Comparison of ENCODE assay signal across 8 cellular contexts in genomic region chr16:67668495-67669157, GRCh38. TPM values are rescaled to one million over a fixed set of nuclear protein-coding genes. Genes with fewer than 3 reads are reported as not detected.
A peak's percentile ranks its signal among the peaks of the same experiment; 100 is the strongest.
DNase-seq lines count a peak whose midpoint lies in the region; ATAC-seq and TF ChIP-seq lines count a peak whose summit lies in the region.

No MANE protein-coding gene starts in this region.

- CTCF ChIA-PET in activated naive CD4-positive, alpha-beta T cell treated with anti-CD3 and anti-CD28 coated beads, Interleukin-2, amount 10 ng/mL, durations not matched to agents 7 days and 5 days (lab: Charles Lee) = interaction anchor here (0.7 to 10.0 kb wide), 16 partner anchors 8 to 244 kb away, joined by 3 to 151 read pairs (median 4); partner anchors contain the start of genes CARMIL2 and CTCF

- H3K9me3 ChIP-seq in GM23248 (ENCODE audit: low read depth) = no peaks in the 10 kb centered on the region
- H3K9me3 ChIP-seq in ascending aorta = no peaks in the 10 kb centered on the region

- WGBS in GM23248 (ENCODE audit: low coverage in 1 of 2, low lambda C conversion rate in 2 of 2, missing lambda C conversion rate in 2 of 2), 2 experiments = 94 to 97% methylated on average over 6 of the region's 6 CpGs

- peak overlapping the region; percentile 76 for H3K27ac Mint-ChIP-seq in activated naive CD4-positive, alpha-beta T cell treated with anti-CD3 and anti-CD28 coated beads, Interleukin-2, amount 10 ng/mL, durations not matched to agents 7 days and 5 days
- H3K27ac Mint-ChIP-seq in mesothelial cell of epicardium = no peak overlapping the region

- H3K79me2 ChIP-seq in GM23248 (ENCODE audit: insufficient read depth) = peaks cover 11% of the 10 kb centered on the region

- in situ Hi-C loops in GM23248 (cut with MboI) = no loop called here

- H3K36me3 Mint-ChIP-seq in activated naive CD4-positive, alpha-beta T cell treated with anti-CD3 and anti-CD28 coated beads, Interleukin-2, amount 10 ng/mL, durations not matched to agents 7 days and 5 days = peaks cover 6% of the 10 kb centered on the region
- H3K36me3 Mint-ChIP-seq in mesothelial cell of epicardium = peaks cover 2% of the 10 kb centered on the region

- H3K9me3 Mint-ChIP-seq in activated naive CD4-positive, alpha-beta T cell treated with anti-CD3 and anti-CD28 coated beads, Interleukin-2, amount 10 ng/mL, durations not matched to agents 7 days and 5 days = no peaks in the 10 kb centered on the region
- H3K9me3 Mint-ChIP-seq in mesothelial cell of epicardium = no peaks in the 10 kb centered on the region

- TF ChIP-seq CTCF in C4-2B (conservative IDR thresholded peaks at IDR 0.05) (0 out of 2 replicates have a peak, but pooled peaks have one; percentile 13), mesothelial cell of epicardium (IDR thresholded peaks at IDR 0.05; ENCODE audit: unreplicated experiment) (peak; percentile 21), ascending aorta (IDR thresholded peaks at IDR 0.05) (no peak)

- H3K4me3 ChIP-seq in GM23248 (no peak overlapping the region), ascending aorta (no peak overlapping the region)

- H3K4me1 Mint-ChIP-seq in activated naive CD4-positive, alpha-beta T cell treated with anti-CD3 and anti-CD28 coated beads, Interleukin-2, amount 10 ng/mL, durations not matched to agents 7 days and 5 days = peaks cover 31% of the 10 kb centered on the region
- H3K4me1 Mint-ChIP-seq in mesothelial cell of epicardium = peaks cover 4% of the 10 kb centered on the region

- no peaks in the 10 kb centered on the region for H3K27me3 ChIP-seq in GM23248 (replicated peaks; ENCODE audit: insufficient read depth)
- H3K27me3 ChIP-seq in ascending aorta = no peaks in the 10 kb centered on the region

- no peak for ATAC-seq in GM18498 (IDR thresholded peaks at IDR 0.05; ENCODE audit: unreplicated experiment)
- ATAC-seq in GM21423 (IDR thresholded peaks at IDR 0.05; ENCODE audit: unreplicated experiment) = no peak

- H2AFZ ChIP-seq in GM23248 = no peak overlapping the region

- H3K9ac ChIP-seq in GM23248 = no peak overlapping the region

- H3K4me1 ChIP-seq in GM23248 (ENCODE audit: insufficient read depth) (peaks cover 10% of the 10 kb centered on the region), ascending aorta (peaks cover 9 to 20% of the 10 kb centered on the region in 2 donors)

- H3K9me2 ChIP-seq in GM23248 (ENCODE audit: insufficient read depth) = no peaks in the 10 kb centered on the region

- no peak overlapping the region for H3K4me3 Mint-ChIP-seq in activated naive CD4-positive, alpha-beta T cell treated with anti-CD3 and anti-CD28 coated beads, Interleukin-2, amount 10 ng/mL, durations not matched to agents 7 days and 5 days
- no peak overlapping the region for H3K4me3 Mint-ChIP-seq in mesothelial cell of epicardium

- peaks cover 4% of the 10 kb centered on the region for H3K27me3 Mint-ChIP-seq in activated naive CD4-positive, alpha-beta T cell treated with anti-CD3 and anti-CD28 coated beads, Interleukin-2, amount 10 ng/mL, durations not matched to agents 7 days and 5 days
- H3K27me3 Mint-ChIP-seq in mesothelial cell of epicardium (ENCODE audit: low read depth) = no peaks in the 10 kb centered on the region

- H3K27ac ChIP-seq in C4-2B (peak overlapping the region; percentile 75; the same call in 1 of the 2 replicates), GM23248 (no peak overlapping the region), ascending aorta (peak overlapping the region in 1 of 2 donors; percentile 91)

- no peak overlapping the region for H3K4me2 ChIP-seq in GM23248 (ENCODE audit: unreplicated experiment)

- H3F3A ChIP-seq in GM23248 (ENCODE audit: insufficient read depth) = no peaks in the 10 kb centered on the region

- H3K36me3 ChIP-seq in GM23248 (ENCODE audit: low read depth) (no peaks in the 10 kb centered on the region), ascending aorta (no peaks in the 10 kb centered on the region)

- DNase-seq in GM23248 = peak; percentile 20
- DNase-seq in activated naive CD4-positive, alpha-beta T cell treated with anti-CD3 and anti-CD28 coated beads, Interleukin-2, amount 10 ng/mL, durations not matched to agents 7 days and 5 days = peak; percentile 62
- DNase-seq in mesothelial cell of epicardium (ENCODE audit: low spot score in 2 of 2, unreplicated experiment in 2 of 2) = no peak
- no peak for DNase-seq in ascending aorta (ENCODE audit: low spot score in 2 of 2)
- no peak for DNase-seq in GM19240 (ENCODE audit: insufficient read length, low spot score)

- intact Hi-C loops in ascending aorta (cut with DNase I) = loop anchor here (1.0 to 10.0 kb wide), 4 partner anchors 9 to 424 kb away; partner anchors contain the start of genes CTCF, FHOD1 and SLC9A5

- no peaks in the 10 kb centered on the region for H4K20me1 ChIP-seq in GM23248 (ENCODE audit: insufficient read depth)

RNA-seq across cellular contexts. Expression of gene C16orf86, which starts 2.0 kb away (rescaled TPM):
- 2.1 and 6.6 TPM in 2 replicates for total RNA-seq in GM23248 (2014; rRNA removed; shearing (Covaris generic))
- polyA plus RNA-seq in GM23248 (2016; fragmentation: Nextera tagmentation; extraction: Ambion mirVana) = 2.8 and 3.4 TPM in 2 replicates
- total RNA-seq in mesothelial cell of epicardium (1.2 to 2.0 TPM (median 1.8 TPM) in 3 replicates), ascending aorta (1.6 TPM)

RNA-seq across cellular contexts. Expression of gene ENKD1, which starts 2.1 kb away (rescaled TPM):
- 11.2 and 15.0 TPM in 2 replicates for total RNA-seq in GM23248 (2014; rRNA removed; shearing (Covaris generic))
- 6.7 and 8.3 TPM in 2 replicates for polyA plus RNA-seq in GM23248 (2016; fragmentation: Nextera tagmentation; extraction: Ambion mirVana)
- 11.7 to 13.0 TPM (median 12.8 TPM) in 3 replicates for total RNA-seq in mesothelial cell of epicardium
- total RNA-seq in ascending aorta = 42.5 TPM

RNA-seq across cellular contexts. Expression of gene PARD6A, which starts 7.9 kb away (rescaled TPM):
- total RNA-seq in GM23248 (2014; rRNA removed; shearing (Covaris generic)) = 0.97 TPM in 1 of 2 replicates, not detected in the other
- 0.58 and 0.70 TPM in 2 replicates for polyA plus RNA-seq in GM23248 (2016; fragmentation: Nextera tagmentation; extraction: Ambion mirVana)
- total RNA-seq in mesothelial cell of epicardium (1.9 to 2.2 TPM (median 1.9 TPM) in 3 replicates), ascending aorta (8.4 TPM)

RNA-seq across cellular contexts. Expression of gene ACD, which starts 8.6 kb away (rescaled TPM):
- 25.8 and 33.4 TPM in 2 replicates for total RNA-seq in GM23248 (2014; rRNA removed; shearing (Covaris generic))
- 24.0 and 25.2 TPM in 2 replicates for polyA plus RNA-seq in GM23248 (2016; fragmentation: Nextera tagmentation; extraction: Ambion mirVana)
- total RNA-seq in mesothelial cell of epicardium (24.5 to 27.9 TPM (median 25.8 TPM) in 3 replicates), ascending aorta (14.5 TPM)

RNA-seq across cellular contexts. Expression of gene CARMIL2, which starts 23.7 kb away (rescaled TPM):
- total RNA-seq in GM23248 (2014; rRNA removed; shearing (Covaris generic)) = under 0.01 TPM in 1 of 2 replicates, not detected in the other
- polyA plus RNA-seq in GM23248 (2016; fragmentation: Nextera tagmentation; extraction: Ambion mirVana) = 1.1 and 1.4 TPM in 2 replicates
- 6.7 to 10.2 TPM (median 8.0 TPM) in 3 replicates for total RNA-seq in mesothelial cell of epicardium
- 1.9 TPM for total RNA-seq in ascending aorta

Comparison
In these comparisons a context has a peak if more than half of its experiments do, and no peak if none do; other contexts are left out.
1. CTCF ChIP-seq: peak in C4-2B (single experiment) and mesothelial cell of epicardium (single experiment); none in ascending aorta (0 of 3).
2. DNase-seq: peak in GM23248 (single experiment) and activated naive CD4-positive, alpha-beta T cell treated with anti-CD3 and anti-CD28 coated beads, Interleukin-2, amount 10 ng/mL, durations not matched to agents 7 days and 5 days (single experiment); none in mesothelial cell of epicardium (0 of 2), ascending aorta (0 of 2) and GM19240 (single experiment).